ENCODE assay signal across 1 cellular context in genomic region chr2:177397501-177398289, GRCh38.
A peak's percentile ranks its signal among the peaks of the same experiment; 100 is the strongest.
TF ChIP-seq lines count a peak whose summit lies in the region.

No MANE protein-coding gene starts in this region.

TF ChIP-seq in HepG2, 621 proteins besides CTCF, POLR2A, EP300 and RAD21 (continued from another document and continues in another):
- peak; percentile 96 for TF ChIP-seq SOX13 (IDR thresholded peaks at IDR 0.05)
- TF ChIP-seq SOX13 (CRISPR knock-in tag; conservative IDR thresholded peaks at IDR 0.05 in 1 of 2, IDR thresholded peaks at IDR 0.05 in 1 of 2): peak in 1 of 2 experiments; percentile 99; a peak in 2 of 4 replicates
- TF ChIP-seq POLR2G (IDR thresholded peaks at IDR 0.05; ENCODE audit: low read depth, low read length): peak; percentile 40
- peak; percentile 87; the same call in 1 of the 2 replicates for TF ChIP-seq ZBTB42 (CRISPR knock-in tag; IDR thresholded peaks at IDR 0.05)
- no peak for TF ChIP-seq ZNF513 (CRISPR knock-in tag; conservative IDR thresholded peaks at IDR 0.05)
- TF ChIP-seq ISX (CRISPR knock-in tag; conservative IDR thresholded peaks at IDR 0.05): 0 out of 2 replicates have a peak, but pooled peaks have one; percentile 22
- TF ChIP-seq ZNF207 (IDR thresholded peaks at IDR 0.05; ENCODE audit: borderline replicate concordance): no peak
- TF ChIP-seq SATB2 (CRISPR knock-in tag; IDR thresholded peaks at IDR 0.05): peak; percentile 74; the same call in 1 of the 2 replicates
- peak; percentile 93 for TF ChIP-seq POGK (CRISPR knock-in tag; conservative IDR thresholded peaks at IDR 0.05)
- no peak for TF ChIP-seq ZBTB40 (IDR thresholded peaks at IDR 0.05)
- TF ChIP-seq ZBTB40 (CRISPR knock-in tag; IDR thresholded peaks at IDR 0.05): peak; percentile 87; the same call in 1 of the 2 replicates
- peak; percentile 44; the same call in 1 of the 2 replicates for TF ChIP-seq SAFB2 (CRISPR knock-in tag; IDR thresholded peaks at IDR 0.05; ENCODE audit: borderline replicate concordance, low read depth)
- TF ChIP-seq MYC (CRISPR knock-in tag; IDR thresholded peaks at IDR 0.05; ENCODE audit: borderline replicate concordance): peak; percentile 67; the same call in 1 of the 2 replicates
- no peak for TF ChIP-seq ZFP36 (IDR thresholded peaks at IDR 0.05; ENCODE audit: borderline replicate concordance, low read depth, low read length, partially characterized antibody)
- peak; percentile 96 for TF ChIP-seq TBX2 (CRISPR knock-in tag; IDR thresholded peaks at IDR 0.05; ENCODE audit: borderline replicate concordance)
- TF ChIP-seq FOXK1 (CRISPR knock-in tag; IDR thresholded peaks at IDR 0.05; ENCODE audit: borderline replicate concordance, low read depth): peak; percentile 96
- peak; percentile 97 for TF ChIP-seq NFIC (IDR thresholded peaks at IDR 0.05; ENCODE audit: low read length)
- TF ChIP-seq SETDB1 (CRISPR knock-in tag; IDR thresholded peaks at IDR 0.05; ENCODE audit: borderline replicate concordance): no peak
- no peak for TF ChIP-seq CENPBD1 (CRISPR knock-in tag; IDR thresholded peaks at IDR 0.05; ENCODE audit: borderline replicate concordance, low read depth)
- TF ChIP-seq PHF5A (CRISPR knock-in tag; IDR thresholded peaks at IDR 0.05; ENCODE audit: low read depth, unreplicated experiment): peak; percentile 65
- peak; percentile 72; the same call in 1 of the 2 replicates for TF ChIP-seq ARNT2 (CRISPR knock-in tag; IDR thresholded peaks at IDR 0.05; ENCODE audit: low read depth)
- no peak for TF ChIP-seq ZNF138 (CRISPR knock-in tag; IDR thresholded peaks at IDR 0.05; ENCODE audit: low read depth)
- TF ChIP-seq DBP (CRISPR knock-in tag; IDR thresholded peaks at IDR 0.05; ENCODE audit: not compliant biosample characterization): peak; percentile 60
- peak; percentile 97 for TF ChIP-seq ZNF460 (CRISPR knock-in tag; IDR thresholded peaks at IDR 0.05; ENCODE audit: borderline replicate concordance)
- TF ChIP-seq KDM6A (CRISPR knock-in tag; IDR thresholded peaks at IDR 0.05; ENCODE audit: low read depth): peak; percentile 83
- peak; percentile 99 for TF ChIP-seq ZBTB34 (CRISPR knock-in tag; IDR thresholded peaks at IDR 0.05)
- TF ChIP-seq CSRNP1 (CRISPR knock-in tag; IDR thresholded peaks at IDR 0.05): peak; percentile 95; the same call in 1 of the 2 replicates
- no peak for TF ChIP-seq SIN3B (IDR thresholded peaks at IDR 0.05; ENCODE audit: low read length)
- TF ChIP-seq ZNF335 (CRISPR knock-in tag; IDR thresholded peaks at IDR 0.05): peak; percentile 53; the same call in 1 of the 2 replicates
- TF ChIP-seq JUND (CRISPR knock-in tag; IDR thresholded peaks at IDR 0.05): peak; percentile 86
- no peak; the same call in 1 of the 2 replicates for TF ChIP-seq ZNF414 (CRISPR knock-in tag; IDR thresholded peaks at IDR 0.05)
- no peak for TF ChIP-seq MAFG (CRISPR knock-in tag; IDR thresholded peaks at IDR 0.05)
- no peak for TF ChIP-seq ZNF496 (CRISPR knock-in tag; IDR thresholded peaks at IDR 0.05; ENCODE audit: insufficient replicate concordance)
- TF ChIP-seq GTF2F1 (IDR thresholded peaks at IDR 0.05; ENCODE audit: low read length): no peak
- no peak for TF ChIP-seq TCF7L2 (IDR thresholded peaks at IDR 0.05; ENCODE audit: low read depth, low read length)
- no peak for TF ChIP-seq ZMAT5 (CRISPR knock-in tag; IDR thresholded peaks at IDR 0.05; ENCODE audit: borderline replicate concordance, low read depth)
- 0 out of 2 replicates have a peak, but pooled peaks have one; percentile 75 for TF ChIP-seq ZNF12 (CRISPR knock-in tag; IDR thresholded peaks at IDR 0.05)
- TF ChIP-seq MTA3 (CRISPR knock-in tag; IDR thresholded peaks at IDR 0.05): no peak
- peak; percentile 98 for TF ChIP-seq ZNF710 (CRISPR knock-in tag; IDR thresholded peaks at IDR 0.05; ENCODE audit: borderline replicate concordance)
- peak; percentile 92 for TF ChIP-seq ZNF747 (CRISPR knock-in tag; IDR thresholded peaks at IDR 0.05; ENCODE audit: borderline replicate concordance)
- TF ChIP-seq THYN1 (CRISPR knock-in tag; IDR thresholded peaks at IDR 0.05; ENCODE audit: borderline replicate concordance, low read depth): no peak
- peak; percentile 53 for TF ChIP-seq ZFY (CRISPR knock-in tag; IDR thresholded peaks at IDR 0.05)
- TF ChIP-seq HES4 (CRISPR knock-in tag; IDR thresholded peaks at IDR 0.05; ENCODE audit: borderline replicate concordance): no peak
